11 cellular contexts compared by ENCODE assay signal in the genomic region with DNA sequence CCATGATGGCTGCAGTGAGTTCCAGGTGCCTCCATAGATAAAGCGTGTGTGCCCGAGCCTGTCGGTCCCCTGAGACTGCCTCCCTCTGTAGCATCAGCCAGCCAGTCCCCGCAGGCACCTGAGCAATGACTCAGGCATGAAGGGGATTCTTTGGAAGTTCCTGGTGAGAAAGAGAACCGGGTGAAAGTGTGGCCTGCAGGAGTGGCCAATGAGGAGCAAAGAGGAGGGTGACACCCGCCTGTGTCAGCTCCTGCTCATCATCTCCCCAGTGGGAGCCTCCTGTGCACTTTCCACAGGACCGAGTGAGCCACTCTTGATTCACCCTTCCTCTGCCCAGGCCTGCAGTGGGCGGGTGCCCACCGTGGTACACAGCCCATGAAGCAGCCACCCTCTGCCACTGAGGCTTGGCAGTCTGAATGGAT.
A peak's percentile ranks its signal among the peaks of the same experiment; 100 is the strongest.
DNase-seq lines count a peak whose midpoint lies in the region; ATAC-seq and TF ChIP-seq lines count a peak whose summit lies in the region.
"Had no signal": no experiment of that assay in that cellular context is flagged by ENCODE, and none has a peak within 500 bp of the region (broad histone marks: within the 10 kb centered on the region; RNA-seq: fewer than 3 reads in every experiment).

No MANE protein-coding gene starts in this region.

- no peak overlapping the region for H3K4me3 Mint-ChIP-seq in endothelial cell (ENCODE audit: unreplicated experiment)

- no peak overlapping the region for H3K14ac ChIP-seq in trophoblast cell (ENCODE audit: low read length)

- H3K4ac ChIP-seq in trophoblast cell (ENCODE audit: low read depth, low read length): no peak overlapping the region

- H3K18ac ChIP-seq in trophoblast cell (ENCODE audit: low read length): no peak overlapping the region

- H3K27me3 Mint-ChIP-seq in endothelial cell (ENCODE audit: unreplicated experiment): no peaks in the 10 kb centered on the region

- no peak overlapping the region for H3K27ac Mint-ChIP-seq in endothelial cell (ENCODE audit: unreplicated experiment)

- no peak overlapping the region for H2AK5ac ChIP-seq in trophoblast cell (ENCODE audit: low read length)

- peaks cover 38% of the 10 kb centered on the region for H3K4me1 ChIP-seq in mammary epithelial cell (ENCODE audit: insufficient read depth, low read length)
- peaks cover 11 to 15% of the 10 kb centered on the region in 2 experiments for H3K4me1 ChIP-seq in trophoblast cell (ENCODE audit: control insufficient read depth in 1 of 2, insufficient read depth in 2 of 2, low read length in 2 of 2)
- no peaks in the 10 kb centered on the region for H3K4me1 ChIP-seq in colonic mucosa
- H3K4me1 ChIP-seq: parathyroid adenoma had no signal

- dilution Hi-C loops in mammary epithelial cell (cut with HindIII; ENCODE audit: low sequenced_read_pairs): no loop called here

- peak overlapping the region; percentile 23 for H2BK120ac ChIP-seq in trophoblast cell (ENCODE audit: insufficient read depth, low read length, poor library complexity)

- no peak overlapping the region for H4K12ac ChIP-seq in trophoblast cell (ENCODE audit: low read depth, low read length)

- ATAC-seq in HG03354 (IDR thresholded peaks at IDR 0.05; ENCODE audit: poor library complexity, severe bottlenecking, unreplicated experiment): no peak

- no peaks in the 10 kb centered on the region for H3K9me3 ChIP-seq in mammary epithelial cell (replicated peaks; ENCODE audit: insufficient read depth, low read length)
- H3K9me3 ChIP-seq in trophoblast cell (ENCODE audit: insufficient read depth, low read depth, low read length): no peaks in the 10 kb centered on the region
- no peaks in the 10 kb centered on the region for H3K9me3 ChIP-seq in colonic mucosa

- H3K23ac ChIP-seq in trophoblast cell (ENCODE audit: low read length): no peak overlapping the region

- H3K4me2 ChIP-seq in mammary epithelial cell (ENCODE audit: insufficient read depth, low read depth, low read length) (peak overlapping the region; percentile 21), trophoblast cell (ENCODE audit: low read length) (no peak overlapping the region)

- no peaks in the 10 kb centered on the region for H3K79me2 ChIP-seq in mammary epithelial cell (ENCODE audit: insufficient read depth, low read length)
- H3K79me2 ChIP-seq in trophoblast cell (ENCODE audit: control insufficient read depth, insufficient read depth, low read length, poor library complexity): no peaks in the 10 kb centered on the region
- H3K79me2 ChIP-seq: parathyroid adenoma had no signal

- intact Hi-C loops in mammary epithelial cell (cut with micrococcal nuclease): loop anchor here (1.0 to 5.0 kb wide), 3 partner anchors 8 to 247 kb away; no protein-coding TSS in a partner anchor
- intact Hi-C loops in colonic mucosa (cut with DNase I): no loop called here

- H2BK5ac ChIP-seq in trophoblast cell (ENCODE audit: low read depth, low read length, poor library complexity): no peak overlapping the region

- CTCF ChIA-PET in mammary epithelial cell (lab: Charles Lee; ENCODE audit: low non-redundant PET): no interaction called here

- peak overlapping the region; percentile 89 for H3K27ac ChIP-seq in mammary epithelial cell (ENCODE audit: insufficient read depth, low read depth, low read length)
- peak overlapping the region; percentile 24 for H3K27ac ChIP-seq in trophoblast cell (ENCODE audit: low read depth, low read length)
- no peak overlapping the region for H3K27ac ChIP-seq in colonic mucosa
- H3K27ac ChIP-seq: parathyroid adenoma had no signal

- WGBS in mammary epithelial cell (ENCODE audit: low coverage, missing lambda C conversion rate): 0% methylated on average over 7 of the region's 9 CpGs
- WGBS in trophoblast cell (ENCODE audit: extremely low coverage, insufficient coverage, insufficient read length): no CpG with 5 or more reads among the region's 9 CpGs

- H3K36me3 ChIP-seq in mammary epithelial cell (ENCODE audit: insufficient read depth, low read length) (no peaks in the 10 kb centered on the region), trophoblast cell (ENCODE audit: control insufficient read depth in 1 of 2, insufficient read depth in 2 of 2, low read length in 2 of 2) (no peaks in the 10 kb centered on the region), colonic mucosa (no peaks in the 10 kb centered on the region)

- peaks cover 5% of the 10 kb centered on the region for H3K4me1 Mint-ChIP-seq in endothelial cell (ENCODE audit: unreplicated experiment)

- H3K4me3 ChIP-seq in mammary epithelial cell (replicated peaks in 1 of 3; ENCODE audit: insufficient read depth in 1 of 3, low read depth in 2 of 3, low read length in 3 of 3) (no peak overlapping the region), trophoblast cell (ENCODE audit: low read depth, low read length) (no peak overlapping the region), colonic mucosa (no peak overlapping the region)

- no peaks in the 10 kb centered on the region for H3K36me3 Mint-ChIP-seq in endothelial cell (ENCODE audit: low read depth, unreplicated experiment)

- no peaks in the 10 kb centered on the region for H3K9me3 Mint-ChIP-seq in endothelial cell (ENCODE audit: unreplicated experiment)

- in situ Hi-C loops in mammary epithelial cell (cut with MboI; ENCODE audit: low sequenced_read_pairs in 2 of 2): no loop called here

- TF ChIP-seq CTCF in mammary epithelial cell (conservative IDR thresholded peaks at IDR 0.05 in 1 of 2, IDR thresholded peaks at IDR 0.05 in 1 of 2; ENCODE audit: extremely low read depth in 1 of 2, insufficient read depth in 1 of 2, low read depth in 1 of 2, low read length in 2 of 2) (no peak), endothelial cell (IDR thresholded peaks at IDR 0.05; ENCODE audit: unreplicated experiment) (no peak), colonic mucosa (IDR thresholded peaks at IDR 0.05) (no peak)

- no peak overlapping the region for H2BK12ac ChIP-seq in trophoblast cell (ENCODE audit: low read length)

- peak overlapping the region; percentile 22 for H4K91ac ChIP-seq in trophoblast cell (ENCODE audit: low read depth, low read length)

- no peaks in the 10 kb centered on the region for H4K20me1 ChIP-seq in mammary epithelial cell (ENCODE audit: insufficient read depth, low read length)

- peaks cover 4% of the 10 kb centered on the region for H3K79me1 ChIP-seq in trophoblast cell (ENCODE audit: low read length)

- H4K8ac ChIP-seq in trophoblast cell (ENCODE audit: low read depth, low read length): no peak overlapping the region

- H3K27me3 ChIP-seq in mammary epithelial cell (ENCODE audit: insufficient read depth, low read length) (no peaks in the 10 kb centered on the region), trophoblast cell (ENCODE audit: insufficient read depth, low read length) (no peaks in the 10 kb centered on the region), colonic mucosa (no peaks in the 10 kb centered on the region)

- DNase-seq in CD1c-positive myeloid dendritic cell (ENCODE audit: extremely low spot score) (peak; percentile 61), LHCN-M2 (ENCODE audit: low read depth) (peak; percentile 83), mammary epithelial cell (peak; percentile 100), trophoblast cell (peak; percentile 95 to 96), endothelial cell (ENCODE audit: low spot score) (no peak), colonic mucosa (no peak)
- no peak for DNase-seq in effector CD4-positive, alpha-beta T cell
- DNase-seq: cerebellar nuclear complex, NCI-H1048 had no signal

- BruUV-seq in mammary epithelial cell (replicated peaks; lab: Mats Ljungman, UMichigan): no TSS peak

- H2AFZ ChIP-seq in mammary epithelial cell (ENCODE audit: low read depth, low read length): no peak overlapping the region
- no peak overlapping the region for H2AFZ ChIP-seq in trophoblast cell (ENCODE audit: insufficient read depth, low read length, poor library complexity)
- H2AFZ ChIP-seq: parathyroid adenoma had no signal

- H3K9ac ChIP-seq in mammary epithelial cell (ENCODE audit: insufficient read depth, low read length) (peak overlapping the region; percentile 67), trophoblast cell (ENCODE audit: low read length) (no peak overlapping the region), colonic mucosa (ENCODE audit: low read depth in 2 of 2, low read length in 2 of 2) (no peak overlapping the region)
- H3K9ac ChIP-seq: parathyroid adenoma had no signal

Comparison
In these comparisons a context has a peak if more than half of its experiments do, and no peak if none do; other contexts are left out.
1. DNase-seq: peak in CD1c-positive myeloid dendritic cell (single experiment), LHCN-M2 (single experiment), mammary epithelial cell (single experiment) and trophoblast cell (2 of 2); none in endothelial cell (single experiment), colonic mucosa (single experiment) and effector CD4-positive, alpha-beta T cell (single experiment).